Comparison of ENCODE assay signal across 14 cellular contexts in genomic region chr9:82275531-82275930, GRCh38.
"Had no signal": no experiment of that assay in that cellular context is flagged by ENCODE, and none has a peak within 500 bp of the region (broad histone marks: within the 10 kb centered on the region; RNA-seq: fewer than 3 reads in every experiment).

No MANE protein-coding gene starts in this region.

- H3K9me3 Mint-ChIP-seq: neural crest cell had no signal

- H3K4me3 ChIP-seq: coronary artery, hepatocyte, ovary had no signal

- DNase-seq: effector CD8-positive, alpha-beta T cell; kidney; natural killer cell; ovary; right cardiac atrium; small intestine; stimulated activated CD4-positive, alpha-beta T cell treated with anti-CD3 and anti-CD28 coated beads, Interleukin-12 subunit alpha, Interleukin-12 subunit beta, amount 100 ng/mL, for 4 hours; stimulated activated naive CD4-positive, alpha-beta T cell treated with Interleukin-2 at 50 U/mL for 16 hours; trophoblast cell had no signal

- H3K27ac Mint-ChIP-seq: natural killer cell had no signal

- ATAC-seq: esophagus mucosa, left lobe of liver, natural killer cell, right cardiac atrium had no signal

- H3K36me3 ChIP-seq: ovary had no signal

- H3K27me3 ChIP-seq: hepatocyte, ovary had no signal

- H3K36me3 Mint-ChIP-seq: natural killer cell had no signal

- H3K4me1 Mint-ChIP-seq: natural killer cell, neural crest cell had no signal

- H3K9me3 ChIP-seq: ovary had no signal

- H3K4me3 Mint-ChIP-seq: natural killer cell, neural crest cell had no signal
